ENCODE assay signal across 15 cellular contexts in genomic region chr17:35732806-35733136, GRCh38. TPM values are rescaled to one million over a fixed set of nuclear protein-coding genes. Genes with fewer than 3 reads are reported as not detected.
DNase-seq lines count a peak whose midpoint lies in the region; ATAC-seq and TF ChIP-seq lines count a peak whose summit lies in the region.
"Had no signal": no experiment of that assay in that cellular context is flagged by ENCODE, and none has a peak within 500 bp of the region (broad histone marks: within the 10 kb centered on the region; RNA-seq: fewer than 3 reads in every experiment).

No MANE protein-coding gene starts in this region.

- H3K27ac ChIP-seq in osteoblast (ENCODE audit: low read depth, low read length): no peak overlapping the region
- H3K27ac ChIP-seq: A549, upper lobe of right lung had no signal

- no peak overlapping the region for H2AFZ ChIP-seq in osteoblast (ENCODE audit: low read length)

- no peak for DNase-seq in activated CD4-positive, alpha-beta memory T cell treated with anti-CD3 and anti-CD28 coated beads for 36 hours
- no peak for DNase-seq in activated CD4-positive, alpha-beta memory T cell treated with anti-CD3 and anti-CD28 coated beads, Interleukin-2, amount 10 ng/mL, durations not matched to agents 7 days and 5 days
- DNase-seq in NCI-H69 (lab: John Stamatoyannopoulos, UW) (peak; percentile 40), endothelial cell (ENCODE audit: low spot score) (no peak), osteoblast (ENCODE audit: insufficient read length, low spot score, missing footprints) (peak; percentile 72), NCI-H2029 (lab: John Stamatoyannopoulos, UW) (no peak)
- no peak for DNase-seq in stimulated activated CD4-positive, alpha-beta T cell treated with anti-CD3 and anti-CD28 coated beads, Interleukin-2, amount 100 ng/mL, for 48 hours
- DNase-seq: DND-41; NCI-H1048; stimulated activated CD4-positive, alpha-beta T cell treated with anti-CD3 and anti-CD28 coated beads, Interleukin-12 subunit alpha, Interleukin-12 subunit beta, amount 100 ng/mL, for 4 hours; upper lobe of right lung had no signal

- no peaks in the 10 kb centered on the region for H3K9me3 Mint-ChIP-seq in activated CD4-positive, alpha-beta memory T cell treated with anti-CD3 and anti-CD28 coated beads for 36 hours
- no peaks in the 10 kb centered on the region for H3K9me3 Mint-ChIP-seq in activated CD4-positive, alpha-beta memory T cell treated with anti-CD3 and anti-CD28 coated beads, Interleukin-2, amount 10 ng/mL, durations not matched to agents 7 days and 5 days
- no peaks in the 10 kb centered on the region for H3K9me3 Mint-ChIP-seq in endothelial cell (ENCODE audit: unreplicated experiment)

- no peaks in the 10 kb centered on the region for H3K9me3 ChIP-seq in osteoblast (ENCODE audit: low read depth, low read length)
- H3K9me3 ChIP-seq: A549, upper lobe of right lung had no signal

- peaks cover 5% of the 10 kb centered on the region for H4K20me1 ChIP-seq in osteoblast (ENCODE audit: insufficient read depth, low read length)

- no peaks in the 10 kb centered on the region for H3K27me3 ChIP-seq in osteoblast (ENCODE audit: insufficient read depth, low read length)
- H3K27me3 ChIP-seq: upper lobe of right lung had no signal

- H3K27me3 Mint-ChIP-seq in activated CD4-positive, alpha-beta memory T cell treated with anti-CD3 and anti-CD28 coated beads for 36 hours: no peaks in the 10 kb centered on the region
- H3K27me3 Mint-ChIP-seq in activated CD4-positive, alpha-beta memory T cell treated with anti-CD3 and anti-CD28 coated beads, Interleukin-2, amount 10 ng/mL, durations not matched to agents 7 days and 5 days: peaks cover 24% of the 10 kb centered on the region
- H3K27me3 Mint-ChIP-seq in endothelial cell (ENCODE audit: unreplicated experiment): peaks cover 12% of the 10 kb centered on the region

- no peak for ATAC-seq in GM21423 (IDR thresholded peaks at IDR 0.05; ENCODE audit: unreplicated experiment)

- CTCF ChIA-PET in activated CD4-positive, alpha-beta memory T cell treated with anti-CD3 and anti-CD28 coated beads for 36 hours (lab: Charles Lee): interaction anchor here (4.2 kb wide), 1 partner anchor 32 kb away, joined by 24 read pairs; no protein-coding TSS in a partner anchor
- CTCF ChIA-PET in activated CD4-positive, alpha-beta memory T cell treated with anti-CD3 and anti-CD28 coated beads, Interleukin-2, amount 10 ng/mL, durations not matched to agents 7 days and 5 days (lab: Charles Lee): no interaction called here

- H3K4me3 ChIP-seq in osteoblast (ENCODE audit: insufficient read depth, low read length): no peak overlapping the region
- H3K4me3 ChIP-seq: A549 had no signal

- H3K4me3 Mint-ChIP-seq in activated CD4-positive, alpha-beta memory T cell treated with anti-CD3 and anti-CD28 coated beads for 36 hours: peak overlapping the region; percentile 21
- no peak overlapping the region for H3K4me3 Mint-ChIP-seq in activated CD4-positive, alpha-beta memory T cell treated with anti-CD3 and anti-CD28 coated beads, Interleukin-2, amount 10 ng/mL, durations not matched to agents 7 days and 5 days
- peak overlapping the region; percentile 31 for H3K4me3 Mint-ChIP-seq in endothelial cell (ENCODE audit: unreplicated experiment)

- peaks cover 6% of the 10 kb centered on the region for H3K4me1 ChIP-seq in osteoblast (ENCODE audit: insufficient read depth, low read length)
- H3K4me1 ChIP-seq: A549 had no signal

- no peaks in the 10 kb centered on the region for H3K36me3 Mint-ChIP-seq in activated CD4-positive, alpha-beta memory T cell treated with anti-CD3 and anti-CD28 coated beads for 36 hours
- peaks cover 10% of the 10 kb centered on the region for H3K36me3 Mint-ChIP-seq in activated CD4-positive, alpha-beta memory T cell treated with anti-CD3 and anti-CD28 coated beads, Interleukin-2, amount 10 ng/mL, durations not matched to agents 7 days and 5 days (ENCODE audit: low read depth)
- peaks cover 6% of the 10 kb centered on the region for H3K36me3 Mint-ChIP-seq in endothelial cell (ENCODE audit: low read depth, unreplicated experiment)

- no peaks in the 10 kb centered on the region for H3K79me2 ChIP-seq in osteoblast (ENCODE audit: insufficient read depth, low read length)

- no peaks in the 10 kb centered on the region for H3K36me3 ChIP-seq in osteoblast (ENCODE audit: insufficient read depth, low read length)
- H3K36me3 ChIP-seq: upper lobe of right lung had no signal

- intact Hi-C loops in activated CD4-positive, alpha-beta memory T cell treated with anti-CD3 and anti-CD28 coated beads for 36 hours (cut with micrococcal nuclease): no loop called here

- TF ChIP-seq CTCF in endothelial cell (IDR thresholded peaks at IDR 0.05; ENCODE audit: unreplicated experiment) (no peak), osteoblast (IDR thresholded peaks at IDR 0.05; ENCODE audit: extremely low read depth, low read depth, low read length) (no peak)

- peak overlapping the region; percentile 74 for H3K4me2 ChIP-seq in osteoblast (ENCODE audit: insufficient read depth, low read length)
- H3K4me2 ChIP-seq: A549 had no signal

- peaks cover 10% of the 10 kb centered on the region for H3K4me1 Mint-ChIP-seq in activated CD4-positive, alpha-beta memory T cell treated with anti-CD3 and anti-CD28 coated beads for 36 hours (ENCODE audit: low read depth)
- H3K4me1 Mint-ChIP-seq in activated CD4-positive, alpha-beta memory T cell treated with anti-CD3 and anti-CD28 coated beads, Interleukin-2, amount 10 ng/mL, durations not matched to agents 7 days and 5 days: peaks cover 6% of the 10 kb centered on the region
- peaks cover 9% of the 10 kb centered on the region for H3K4me1 Mint-ChIP-seq in endothelial cell (ENCODE audit: unreplicated experiment)

- POLR2A ChIA-PET in activated CD4-positive, alpha-beta memory T cell treated with anti-CD3 and anti-CD28 coated beads for 36 hours (lab: Charles Lee): interaction anchor here (0.6 kb wide), 1 partner anchor 14 kb away, joined by 3 read pairs; no protein-coding TSS in a partner anchor
- POLR2A ChIA-PET in activated CD4-positive, alpha-beta memory T cell treated with anti-CD3 and anti-CD28 coated beads, Interleukin-2, amount 10 ng/mL, durations not matched to agents 7 days and 5 days (lab: Charles Lee): no interaction called here

- H3K27ac Mint-ChIP-seq in activated CD4-positive, alpha-beta memory T cell treated with anti-CD3 and anti-CD28 coated beads for 36 hours: no peak overlapping the region
- no peak overlapping the region for H3K27ac Mint-ChIP-seq in activated CD4-positive, alpha-beta memory T cell treated with anti-CD3 and anti-CD28 coated beads, Interleukin-2, amount 10 ng/mL, durations not matched to agents 7 days and 5 days
- H3K27ac Mint-ChIP-seq in endothelial cell (ENCODE audit: unreplicated experiment): no peak overlapping the region

RNA-seq across cellular contexts. Expression of gene RASL10B, which starts 1.3 kb away (rescaled TPM):
- under 1 TPM; 0.26 to 0.73 TPM for total RNA-seq in activated CD4-positive, alpha-beta memory T cell treated with anti-CD3 and anti-CD28 coated beads for 36 hours
- total RNA-seq in activated CD4-positive, alpha-beta memory T cell treated with anti-CD3 and anti-CD28 coated beads, Interleukin-2, amount 10 ng/mL, durations not matched to agents 7 days and 5 days: under 1 TPM; 0.08 to 0.33 TPM
- total RNA-seq in endothelial cell (ENCODE audit: unreplicated experiment) (1.7 TPM), osteoblast (2.7 and 4.0 TPM in 2 replicates)

RNA-seq across cellular contexts. Expression of gene GAS2L2, which starts 20.3 kb away (rescaled TPM):
- not detected for total RNA-seq in activated CD4-positive, alpha-beta memory T cell treated with anti-CD3 and anti-CD28 coated beads for 36 hours
- not detected for total RNA-seq in activated CD4-positive, alpha-beta memory T cell treated with anti-CD3 and anti-CD28 coated beads, Interleukin-2, amount 10 ng/mL, durations not matched to agents 7 days and 5 days
- total RNA-seq in endothelial cell (ENCODE audit: unreplicated experiment) (0.10 TPM), osteoblast (not detected in 2 replicates)
- total RNA-seq: fibroblast of lung, upper lobe of right lung had no signal

RNA-seq across cellular contexts. Expression of gene C17orf50, which starts 27.9 kb away (rescaled TPM):
- not detected for total RNA-seq in activated CD4-positive, alpha-beta memory T cell treated with anti-CD3 and anti-CD28 coated beads for 36 hours
- total RNA-seq in activated CD4-positive, alpha-beta memory T cell treated with anti-CD3 and anti-CD28 coated beads, Interleukin-2, amount 10 ng/mL, durations not matched to agents 7 days and 5 days: not detected
- total RNA-seq in endothelial cell (ENCODE audit: unreplicated experiment): 0.90 TPM
- total RNA-seq in osteoblast: not detected in 2 replicates
- total RNA-seq: fibroblast of lung, HT1080, upper lobe of right lung had no signal

Comparison
In these comparisons a context has a peak if more than half of its experiments do, and no peak if none do; other contexts are left out.
1. DNase-seq: peak in NCI-H69 (single experiment) and osteoblast (single experiment); none in activated CD4-positive, alpha-beta memory T cell treated with anti-CD3 and anti-CD28 coated beads for 36 hours (single experiment), activated CD4-positive, alpha-beta memory T cell treated with anti-CD3 and anti-CD28 coated beads, Interleukin-2, amount 10 ng/mL, durations not matched to agents 7 days and 5 days (single experiment), endothelial cell (single experiment), NCI-H2029 (single experiment) and stimulated activated CD4-positive, alpha-beta T cell treated with anti-CD3 and anti-CD28 coated beads, Interleukin-2, amount 100 ng/mL, for 48 hours (0 of 2).